1 cellular context compared by ENCODE assay signal in the genomic region with DNA sequence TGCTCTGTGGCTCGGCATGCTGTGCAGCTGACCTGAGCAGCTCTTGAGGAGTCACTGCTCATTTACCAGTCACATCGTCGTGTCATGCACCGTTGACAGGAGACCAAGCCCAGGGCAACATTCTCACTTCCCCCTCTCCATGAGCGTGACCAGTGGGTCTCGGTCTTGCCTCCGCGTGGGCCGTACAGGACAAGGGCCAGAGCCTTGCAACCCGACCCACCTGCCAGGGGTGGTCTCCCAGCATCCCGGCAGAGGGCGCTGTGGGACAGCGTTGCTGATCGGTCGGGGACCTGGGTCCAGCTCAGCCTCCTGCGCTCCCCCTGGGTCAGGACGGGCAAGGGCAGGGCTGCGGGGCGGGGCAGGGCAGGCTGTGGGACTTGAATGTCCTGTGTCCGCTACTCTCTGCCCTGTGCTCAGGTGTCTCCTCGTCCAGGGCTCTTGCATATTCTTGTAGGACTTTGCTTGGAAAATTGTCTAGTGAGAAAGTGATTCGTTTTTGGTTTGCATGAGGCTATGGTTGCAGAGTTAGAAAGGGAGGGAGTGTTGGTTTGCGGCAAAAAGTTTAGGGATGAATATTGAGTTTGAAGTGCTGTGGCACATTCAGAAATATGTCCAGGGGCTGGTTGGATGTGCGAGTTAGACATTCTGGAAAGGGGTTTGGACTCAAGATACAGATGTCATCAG.
TF ChIP-seq lines count a peak whose summit lies in the region.

No MANE protein-coding gene starts in this region.

TF ChIP-seq in GM12878, 131 proteins besides CTCF, POLR2A, EP300 and RAD21 (continued from another document):
- TF ChIP-seq CEBPZ (IDR thresholded peaks at IDR 0.05; ENCODE audit: low read depth, low read length) (no peak), IRF4 (IDR thresholded peaks at IDR 0.05; ENCODE audit: low read depth, low read length) (no peak), ZNF24 (IDR thresholded peaks at IDR 0.05) (0 out of 2 replicates have a peak, but pooled peaks have one; percentile 13), NR2C2 (IDR thresholded peaks at IDR 0.05; ENCODE audit: borderline replicate concordance, control insufficient read depth, insufficient read length, low read depth) (no peak), PKNOX1 (IDR thresholded peaks at IDR 0.05) (no peak), CBFB (IDR thresholded peaks at IDR 0.05; ENCODE audit: low read depth) (no peak), FOS (IDR thresholded peaks at IDR 0.05; ENCODE audit: borderline replicate concordance, extremely low read depth, insufficient read length) (no peak), RFX5 (IDR thresholded peaks at IDR 0.05; ENCODE audit: low read depth, low read length) (peak; percentile 36; the same call in 1 of the 2 replicates), ASH2L (IDR thresholded peaks at IDR 0.05; ENCODE audit: borderline replicate concordance, low read depth) (no peak), IKZF1 (conservative IDR thresholded peaks at IDR 0.05) (peak; percentile 47), TCF7 (IDR thresholded peaks at IDR 0.05; ENCODE audit: borderline replicate concordance) (no peak), MEF2A (IDR thresholded peaks at IDR 0.05; ENCODE audit: insufficient read depth, low read depth, low read length) (no peak), EZH2 (IDR thresholded peaks at IDR 0.05; ENCODE audit: borderline replicate concordance, control insufficient read depth, low read depth, low read length) (no peak), STAT3 (IDR thresholded peaks at IDR 0.05; ENCODE audit: low read depth, low read length) (no peak), SIN3A (IDR thresholded peaks at IDR 0.05; ENCODE audit: low read depth, low read length) (no peak), SREBF2 (IDR thresholded peaks at IDR 0.05; ENCODE audit: low read length) (no peak), PML (IDR thresholded peaks at IDR 0.05; ENCODE audit: low read length) (no peak), ESRRA (IDR thresholded peaks at IDR 0.05; ENCODE audit: low read length) (no peak), USF1 (IDR thresholded peaks at IDR 0.05; ENCODE audit: borderline replicate concordance, extremely low read length, insufficient read depth, low read depth, low read length) (no peak), KDM1A (IDR thresholded peaks at IDR 0.05; ENCODE audit: borderline replicate concordance) (no peak), EGR1 (IDR thresholded peaks at IDR 0.05; ENCODE audit: borderline replicate concordance in 1 of 2, low read depth in 2 of 2, low read length in 2 of 2) (no peak; a peak in 1 of 3 replicates), TCF3 (IDR thresholded peaks at IDR 0.05; ENCODE audit: borderline replicate concordance, insufficient read depth, low read depth, low read length) (peak; percentile 72; the same call in 1 of the 2 replicates), SUZ12 (IDR thresholded peaks at IDR 0.05; ENCODE audit: unreplicated experiment) (no peak), GATAD2B (conservative IDR thresholded peaks at IDR 0.05; ENCODE audit: low read depth) (0 out of 2 replicates have a peak, but pooled peaks have one; percentile 48), LARP7 (IDR thresholded peaks at IDR 0.05) (peak; percentile 71; the same call in 1 of the 2 replicates), NR2F1 (conservative IDR thresholded peaks at IDR 0.05) (peak; percentile 51; the same call in 1 of the 2 replicates), TCF12 (IDR thresholded peaks at IDR 0.05; ENCODE audit: low read depth, low read length) (peak; percentile 76), YBX1 (IDR thresholded peaks at IDR 0.05) (no peak)
- TF ChIP-seq, protein P1, sequence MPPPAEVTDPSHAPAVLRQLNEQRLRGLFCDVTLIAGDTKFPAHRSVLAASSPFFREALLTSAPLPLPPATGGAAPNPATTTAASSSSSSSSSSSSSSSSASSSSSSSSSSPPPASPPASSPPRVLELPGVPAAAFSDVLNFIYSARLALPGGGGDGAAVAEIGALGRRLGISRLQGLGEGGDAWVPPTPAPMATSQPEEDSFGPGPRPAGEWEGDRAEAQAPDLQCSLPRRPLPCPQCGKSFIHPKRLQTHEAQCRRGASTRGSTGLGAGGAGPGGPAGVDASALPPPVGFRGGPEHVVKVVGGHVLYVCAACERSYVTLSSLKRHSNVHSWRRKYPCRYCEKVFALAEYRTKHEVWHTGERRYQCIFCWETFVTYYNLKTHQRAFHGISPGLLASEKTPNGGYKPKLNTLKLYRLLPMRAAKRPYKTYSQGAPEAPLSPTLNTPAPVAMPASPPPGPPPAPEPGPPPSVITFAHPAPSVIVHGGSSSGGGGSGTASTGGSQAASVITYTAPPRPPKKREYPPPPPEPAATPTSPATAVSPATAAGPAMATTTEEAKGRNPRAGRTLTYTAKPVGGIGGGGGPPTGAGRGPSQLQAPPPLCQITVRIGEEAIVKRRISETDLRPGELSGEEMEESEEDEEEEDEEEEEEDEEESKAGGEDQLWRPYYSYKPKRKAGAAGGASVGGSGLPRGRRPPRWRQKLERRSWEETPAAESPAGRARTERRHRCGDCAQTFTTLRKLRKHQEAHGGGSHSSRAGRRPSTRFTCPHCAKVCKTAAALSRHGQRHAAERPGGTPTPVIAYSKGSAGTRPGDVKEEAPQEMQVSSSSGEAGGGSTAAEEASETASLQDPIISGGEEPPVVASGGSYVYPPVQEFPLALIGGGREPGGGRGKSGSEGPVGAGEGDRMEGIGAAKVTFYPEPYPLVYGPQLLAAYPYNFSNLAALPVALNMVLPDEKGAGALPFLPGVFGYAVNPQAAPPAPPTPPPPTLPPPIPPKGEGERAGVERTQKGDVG (CRISPR knock-in tag; IDR thresholded peaks at IDR 0.05), result no peak
- TF ChIP-seq, protein P2, sequence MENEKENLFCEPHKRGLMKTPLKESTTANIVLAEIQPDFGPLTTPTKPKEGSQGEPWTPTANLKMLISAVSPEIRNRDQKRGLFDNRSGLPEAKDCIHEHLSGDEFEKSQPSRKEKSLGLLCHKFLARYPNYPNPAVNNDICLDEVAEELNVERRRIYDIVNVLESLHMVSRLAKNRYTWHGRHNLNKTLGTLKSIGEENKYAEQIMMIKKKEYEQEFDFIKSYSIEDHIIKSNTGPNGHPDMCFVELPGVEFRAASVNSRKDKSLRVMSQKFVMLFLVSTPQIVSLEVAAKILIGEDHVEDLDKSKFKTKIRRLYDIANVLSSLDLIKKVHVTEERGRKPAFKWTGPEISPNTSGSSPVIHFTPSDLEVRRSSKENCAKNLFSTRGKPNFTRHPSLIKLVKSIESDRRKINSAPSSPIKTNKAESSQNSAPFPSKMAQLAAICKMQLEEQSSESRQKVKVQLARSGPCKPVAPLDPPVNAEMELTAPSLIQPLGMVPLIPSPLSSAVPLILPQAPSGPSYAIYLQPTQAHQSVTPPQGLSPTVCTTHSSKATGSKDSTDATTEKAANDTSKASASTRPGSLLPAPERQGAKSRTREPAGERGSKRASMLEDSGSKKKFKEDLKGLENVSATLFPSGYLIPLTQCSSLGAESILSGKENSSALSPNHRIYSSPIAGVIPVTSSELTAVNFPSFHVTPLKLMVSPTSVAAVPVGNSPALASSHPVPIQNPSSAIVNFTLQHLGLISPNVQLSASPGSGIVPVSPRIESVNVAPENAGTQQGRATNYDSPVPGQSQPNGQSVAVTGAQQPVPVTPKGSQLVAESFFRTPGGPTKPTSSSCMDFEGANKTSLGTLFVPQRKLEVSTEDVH (IDR thresholded peaks at IDR 0.05; ENCODE audit: low read depth, partially characterized antibody), result no peak
